Comparison of ENCODE assay signal across 28 cellular contexts in the genomic region with DNA sequence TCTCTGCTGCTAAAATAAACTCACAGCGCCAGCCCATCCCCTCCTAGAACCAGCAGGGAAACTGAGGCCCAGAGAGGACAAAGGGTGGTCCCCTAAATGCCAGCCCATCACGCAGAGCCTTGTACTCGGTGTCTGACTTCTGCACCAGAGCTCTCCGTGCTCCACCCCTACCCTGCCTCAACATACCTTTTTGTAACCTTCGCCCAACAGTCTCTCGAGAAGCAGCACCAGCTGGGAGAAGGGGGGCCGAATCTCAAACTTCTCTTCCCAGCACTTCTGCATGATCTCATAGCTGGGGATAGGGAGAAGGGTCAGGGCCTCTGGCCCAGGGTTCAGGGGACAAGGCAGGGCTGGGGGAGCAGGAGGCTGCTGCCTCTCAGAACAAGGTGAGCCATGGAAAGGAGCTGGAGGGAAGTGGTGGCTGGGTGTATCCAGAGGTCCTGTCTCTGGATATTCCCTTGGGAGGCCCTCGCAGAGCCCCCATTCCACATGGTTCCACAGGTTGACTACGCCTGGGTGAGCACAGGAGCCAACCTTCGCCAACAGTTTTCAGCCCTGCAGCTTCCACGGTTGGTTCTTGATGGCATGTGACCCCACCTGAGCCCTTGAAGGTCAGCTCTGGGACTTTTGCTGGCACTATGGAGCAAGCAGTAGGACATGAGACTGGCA. TPM values are rescaled to one million over a fixed set of nuclear protein-coding genes. Genes with fewer than 3 reads are reported as not detected.
A peak's percentile ranks its signal among the peaks of the same experiment; 100 is the strongest.
DNase-seq lines count a peak whose midpoint lies in the region; ATAC-seq and TF ChIP-seq lines count a peak whose summit lies in the region.
"Had no signal": no experiment of that assay in that cellular context is flagged by ENCODE, and none has a peak within 500 bp of the region (broad histone marks: within the 10 kb centered on the region; RNA-seq: fewer than 3 reads in every experiment).

No MANE protein-coding gene starts in this region.

- ATAC-seq in HG03460 (IDR thresholded peaks at IDR 0.05; ENCODE audit: unreplicated experiment) = no peak
- ATAC-seq: Panc1 had no signal

- no peak for TF ChIP-seq POLR2A in uterus (IDR thresholded peaks at IDR 0.05)

- TF ChIP-seq CTCF in choroid plexus epithelial cell (conservative IDR thresholded peaks at IDR 0.05; ENCODE audit: low read depth, low read length) = no peak
- no peak for TF ChIP-seq CTCF in uterus (IDR thresholded peaks at IDR 0.05)

- H2BK5ac ChIP-seq in neuronal stem cell (ENCODE audit: low read length) = no peak overlapping the region

- H3K27me3 Mint-ChIP-seq in activated naive CD4-positive, alpha-beta T cell treated with anti-CD3 and anti-CD28 coated beads, Interleukin-2, amount 10 ng/mL, durations not matched to agents 7 days and 5 days = peaks cover under 1% of the 10 kb centered on the region
- no peaks in the 10 kb centered on the region for H3K27me3 Mint-ChIP-seq in activated naive CD4-positive, alpha-beta T cell treated with anti-CD3 and anti-CD28 coated beads for 36 hours (ENCODE audit: low read depth)
- H3K27me3 Mint-ChIP-seq: CD4-positive, CD25-positive, alpha-beta regulatory T cell had no signal

- CTCF ChIA-PET in activated naive CD4-positive, alpha-beta T cell treated with anti-CD3 and anti-CD28 coated beads, Interleukin-2, amount 10 ng/mL, durations not matched to agents 7 days and 5 days (lab: Charles Lee) = interaction anchor here (0.7 to 1.4 kb wide), 5 partner anchors 10 to 74 kb away, joined by 3 to 4 read pairs (median 4); no protein-coding TSS in a partner anchor
- CTCF ChIA-PET in activated naive CD4-positive, alpha-beta T cell treated with anti-CD3 and anti-CD28 coated beads for 36 hours (lab: Charles Lee) = interaction anchor here (0.6 to 1.3 kb wide), 8 partner anchors 12 to 285 kb away, joined by 3 to 4 read pairs (median 3); no protein-coding TSS in a partner anchor

- H2BK15ac ChIP-seq in neuronal stem cell (ENCODE audit: low read length) = peak overlapping the region; percentile 34

- no peak overlapping the region for H2AFZ ChIP-seq in neuronal stem cell (ENCODE audit: low read length)

- H3K27me3 ChIP-seq in neuronal stem cell (ENCODE audit: control insufficient read depth in 3 of 3, insufficient read depth in 3 of 3, low read depth in 1 of 3, low read length in 3 of 3) (no peaks in the 10 kb centered on the region), uterus (no peaks in the 10 kb centered on the region)
- no peaks in the 10 kb centered on the region for H3K27me3 ChIP-seq in effector memory CD4-positive, alpha-beta T cell (replicated peaks; ENCODE audit: control insufficient read depth, insufficient read depth, low read length, poor library complexity, severe bottlenecking)
- H3K27me3 ChIP-seq: neutrophil, transverse colon had no signal

- no peak overlapping the region for H2BK120ac ChIP-seq in neuronal stem cell (ENCODE audit: low read depth, low read length)

- no CpG with 5 or more reads among the region's 11 CpGs for WGBS in neuronal stem cell (ENCODE audit: extremely low coverage in 2 of 2, insufficient read length in 2 of 2, insufficient replicate concordance in 1 of 2), 2 donors

- H3K4me1 Mint-ChIP-seq in activated naive CD4-positive, alpha-beta T cell treated with anti-CD3 and anti-CD28 coated beads, Interleukin-2, amount 10 ng/mL, durations not matched to agents 7 days and 5 days = peaks cover 5% of the 10 kb centered on the region
- H3K4me1 Mint-ChIP-seq in activated naive CD4-positive, alpha-beta T cell treated with anti-CD3 and anti-CD28 coated beads for 36 hours (ENCODE audit: low read depth) = no peaks in the 10 kb centered on the region

- H2BK12ac ChIP-seq in neuronal stem cell (ENCODE audit: low read length) = no peak overlapping the region

- H3K9me3 Mint-ChIP-seq in activated naive CD4-positive, alpha-beta T cell treated with anti-CD3 and anti-CD28 coated beads, Interleukin-2, amount 10 ng/mL, durations not matched to agents 7 days and 5 days = no peaks in the 10 kb centered on the region
- H3K9me3 Mint-ChIP-seq in activated naive CD4-positive, alpha-beta T cell treated with anti-CD3 and anti-CD28 coated beads for 36 hours = no peaks in the 10 kb centered on the region
- H3K9me3 Mint-ChIP-seq: T-helper 2 cell treated with Interferon-gamma antibody and Interleukin-4, amounts not matched to agents 5 μg/mL and 100 μg/mL, for 36 hours had no signal

- H3K14ac ChIP-seq in neuronal stem cell (ENCODE audit: low read length) = no peak overlapping the region

- peaks cover 0 to 8% of the 10 kb centered on the region in 2 donors for H3K4me1 ChIP-seq in neuronal stem cell (ENCODE audit: control insufficient read depth in 2 of 2, insufficient read depth in 1 of 2, low read depth in 1 of 2, low read length in 2 of 2)
- no peaks in the 10 kb centered on the region for H3K4me1 ChIP-seq in uterus
- no peaks in the 10 kb centered on the region for H3K4me1 ChIP-seq in effector memory CD4-positive, alpha-beta T cell (ENCODE audit: control insufficient read depth, insufficient read depth, low read length, poor library complexity, severe bottlenecking)
- H3K4me1 ChIP-seq: prostate gland had no signal

- H3K36me3 ChIP-seq in neuronal stem cell (replicated peaks in 1 of 2; ENCODE audit: control insufficient read depth in 2 of 2, insufficient read depth in 2 of 2, low read length in 2 of 2) (no peaks in the 10 kb centered on the region), uterus (no peaks in the 10 kb centered on the region)
- H3K36me3 ChIP-seq in effector memory CD4-positive, alpha-beta T cell (ENCODE audit: control insufficient read depth, insufficient read depth, low read length) = no peaks in the 10 kb centered on the region
- H3K36me3 ChIP-seq: neutrophil, prostate gland, transverse colon had no signal

- H3K36me3 Mint-ChIP-seq in activated naive CD4-positive, alpha-beta T cell treated with anti-CD3 and anti-CD28 coated beads, Interleukin-2, amount 10 ng/mL, durations not matched to agents 7 days and 5 days = no peaks in the 10 kb centered on the region
- H3K36me3 Mint-ChIP-seq in activated naive CD4-positive, alpha-beta T cell treated with anti-CD3 and anti-CD28 coated beads for 36 hours (ENCODE audit: low read depth) = no peaks in the 10 kb centered on the region
- H3K36me3 Mint-ChIP-seq: CD4-positive, CD25-positive, alpha-beta regulatory T cell had no signal

- H4K91ac ChIP-seq in neuronal stem cell (ENCODE audit: low read depth, low read length, poor library complexity) = no peak overlapping the region

- H4K8ac ChIP-seq in neuronal stem cell (ENCODE audit: low read depth, low read length) = no peak overlapping the region

- no peak overlapping the region for H3K4ac ChIP-seq in neuronal stem cell (ENCODE audit: low read length)

- H3K27ac ChIP-seq in neuronal stem cell (replicated peaks; ENCODE audit: low read length) = no peak overlapping the region
- H3K27ac ChIP-seq in uterus = no peak overlapping the region
- H3K27ac ChIP-seq in effector memory CD4-positive, alpha-beta T cell (ENCODE audit: insufficient read depth, low read length, poor library complexity, severe bottlenecking) = no peak overlapping the region
- H3K27ac ChIP-seq: A549, epithelial cell of prostate, neutrophil, prostate gland, transverse colon had no signal

- H3K23ac ChIP-seq in neuronal stem cell (ENCODE audit: low read depth, low read length, poor library complexity) = no peak overlapping the region

- H3K4me3 ChIP-seq in choroid plexus epithelial cell (ENCODE audit: low read depth, low read length) (no peak overlapping the region), neuronal stem cell (ENCODE audit: low read length in 2 of 2) (no peak overlapping the region), uterus (no peak overlapping the region)
- H3K4me3 ChIP-seq in effector memory CD4-positive, alpha-beta T cell (ENCODE audit: insufficient read depth, low read depth, low read length, poor library complexity, severe bottlenecking) = no peak overlapping the region
- H3K4me3 ChIP-seq: A549, prostate gland, transverse colon had no signal

- no peak overlapping the region for H3K27ac Mint-ChIP-seq in activated naive CD4-positive, alpha-beta T cell treated with anti-CD3 and anti-CD28 coated beads, Interleukin-2, amount 10 ng/mL, durations not matched to agents 7 days and 5 days
- H3K27ac Mint-ChIP-seq in activated naive CD4-positive, alpha-beta T cell treated with anti-CD3 and anti-CD28 coated beads for 36 hours = no peak overlapping the region
- H3K27ac Mint-ChIP-seq: CD4-positive, CD25-positive, alpha-beta regulatory T cell; T-helper 2 cell treated with Interferon-gamma antibody and Interleukin-4, amounts not matched to agents 5 μg/mL and 100 μg/mL, for 36 hours had no signal

- H3K4me2 ChIP-seq in neuronal stem cell (ENCODE audit: insufficient read depth, low read length, poor library complexity, severe bottlenecking) = no peak overlapping the region
- H3K4me2 ChIP-seq: A549 had no signal

- intact Hi-C loops in activated naive CD4-positive, alpha-beta T cell treated with anti-CD3 and anti-CD28 coated beads for 36 hours (cut with micrococcal nuclease) = loop anchor here (1.0 kb wide), 1 partner anchor 118 kb away; the partner anchor contains the start of genes HMGXB3 and TIGD6
- intact Hi-C loops in uterus (cut with DNase I; ENCODE audit: low total_unique reads) = no loop called here

- H2AK5ac ChIP-seq in neuronal stem cell (ENCODE audit: low read depth, low read length) = no peak overlapping the region

- H3K4me3 Mint-ChIP-seq in activated naive CD4-positive, alpha-beta T cell treated with anti-CD3 and anti-CD28 coated beads, Interleukin-2, amount 10 ng/mL, durations not matched to agents 7 days and 5 days = no peak overlapping the region
- no peak overlapping the region for H3K4me3 Mint-ChIP-seq in activated naive CD4-positive, alpha-beta T cell treated with anti-CD3 and anti-CD28 coated beads for 36 hours
- H3K4me3 Mint-ChIP-seq: CD4-positive, CD25-positive, alpha-beta regulatory T cell; T-helper 2 cell treated with Interferon-gamma antibody and Interleukin-4, amounts not matched to agents 5 μg/mL and 100 μg/mL, for 36 hours had no signal

- H3K18ac ChIP-seq in neuronal stem cell (ENCODE audit: low read length) = peak overlapping the region; percentile 9

- DNase-seq in activated naive CD4-positive, alpha-beta T cell treated with anti-CD3 and anti-CD28 coated beads, Interleukin-2, amount 10 ng/mL, durations not matched to agents 7 days and 5 days = peak; percentile 8
- no peak for DNase-seq in activated naive CD4-positive, alpha-beta T cell treated with anti-CD3 and anti-CD28 coated beads for 36 hours
- DNase-seq in choroid plexus epithelial cell (ENCODE audit: low read depth) (peak; percentile 0), neuronal stem cell (ENCODE audit: low spot score) (no peak), uterus (peak; percentile 14 to 19), NCI-H446 treated with DMSO at 0.1 percent for 48 hours (lab: John Stamatoyannopoulos, UW) (no peak)
- DNase-seq in effector memory CD4-positive, alpha-beta T cell = no peak
- DNase-seq: activated CD4-positive, alpha-beta T cell treated with anti-CD3 and anti-CD28 coated beads for 48 hours; activated effector memory CD4-positive, alpha-beta T cell treated with anti-CD3 and anti-CD28 coated beads, Interleukin-2, amount 50 U/mL, for 16 hours; CD4-positive, CD25-positive, alpha-beta regulatory T cell; DMS79 treated with DMSO at 0.1 percent for 48 hours; effector CD4-positive, alpha-beta T cell; mesendoderm; NCI-H2107; NCI-H748 treated with DMSO at 0.1 percent for 48 hours; SHP77 treated with DMSO at 0.1 percent for 48 hours; stimulated activated CD4-positive, alpha-beta T cell treated with anti-CD3 and anti-CD28 coated beads, Interleukin-4, amount 100 ng/mL, for 4 hours had no signal

- no peaks in the 10 kb centered on the region for H3K79me1 ChIP-seq in neuronal stem cell (ENCODE audit: low read depth, low read length)

- H3K9ac ChIP-seq in neuronal stem cell (ENCODE audit: low read depth, low read length, poor library complexity) = no peak overlapping the region

- H3K9me3 ChIP-seq in neuronal stem cell (replicated peaks in 1 of 2; ENCODE audit: control insufficient read depth in 2 of 2, insufficient read depth in 1 of 2, low read depth in 1 of 2, low read length in 2 of 2) (no peaks in the 10 kb centered on the region), uterus (no peaks in the 10 kb centered on the region)
- no peaks in the 10 kb centered on the region for H3K9me3 ChIP-seq in effector memory CD4-positive, alpha-beta T cell (ENCODE audit: control insufficient read depth, low read length)
- H3K9me3 ChIP-seq: A549, neutrophil, prostate gland, transverse colon had no signal

RNA-seq across cellular contexts. Expression of gene CSF1R, which starts 32.3 kb away (rescaled TPM):
- total RNA-seq in activated naive CD4-positive, alpha-beta T cell treated with anti-CD3 and anti-CD28 coated beads for 36 hours = 1 to 10 TPM in 1 of 2 experiments, under 1 TPM in 1; 0.94 to 1.8 TPM
- polyA plus RNA-seq in neuronal stem cell (2013, experiment 1 of 2) = not detected
- polyA plus RNA-seq in neuronal stem cell (2013, experiment 2 of 2) = not detected
- 10 to 100 TPM in 3 of 4 donors, 1 to 10 TPM in 1; 1.0 to 42.9 (median 22.8) TPM for total RNA-seq in uterus
- total RNA-seq: activated CD8-positive, alpha-beta memory T cell treated with anti-CD3 and anti-CD28 coated beads for 36 hours; CD4-positive, CD25-positive, alpha-beta regulatory T cell had no signal

RNA-seq across cellular contexts. Expression of gene PDGFRB, which starts 37.0 kb away (rescaled TPM):
- 1 to 10 TPM in 1 of 2 experiments, under 1 TPM in 1; 0.14 to 1.0 TPM for total RNA-seq in activated naive CD4-positive, alpha-beta T cell treated with anti-CD3 and anti-CD28 coated beads for 36 hours
- 11.0 TPM for polyA plus RNA-seq in neuronal stem cell (2013, experiment 1 of 2)
- polyA plus RNA-seq in neuronal stem cell (2013, experiment 2 of 2) = 11.2 TPM
- total RNA-seq in uterus = 100 to 1,000 TPM in 3 of 4 donors, 10 to 100 TPM in 1; 60.2 to 378 (median 235) TPM
- total RNA-seq: CD4-positive, CD25-positive, alpha-beta regulatory T cell had no signal

RNA-seq across cellular contexts. Expression of gene CDX1, which starts 47.9 kb away (rescaled TPM):
- total RNA-seq in activated naive CD4-positive, alpha-beta T cell treated with anti-CD3 and anti-CD28 coated beads for 36 hours = not detected
- 0.10 TPM for polyA plus RNA-seq in neuronal stem cell (2013, experiment 1 of 2)
- polyA plus RNA-seq in neuronal stem cell (2013, experiment 2 of 2) = 0.10 TPM
- total RNA-seq in uterus = under 1 TPM; 0.29 to 0.77 (median 0.38) TPM
- total RNA-seq: activated CD8-positive, alpha-beta memory T cell treated with anti-CD3 and anti-CD28 coated beads for 36 hours; CD4-positive, CD25-positive, alpha-beta regulatory T cell; HT1080; subcutaneous adipose tissue had no signal
- polyA plus RNA-seq: A549; CD4-positive, CD25-positive, alpha-beta regulatory T cell had no signal

Comparison
In these comparisons a context has a peak if more than half of its experiments do, and no peak if none do; other contexts are left out.
1. DNase-seq: peak in activated naive CD4-positive, alpha-beta T cell treated with anti-CD3 and anti-CD28 coated beads, Interleukin-2, amount 10 ng/mL, durations not matched to agents 7 days and 5 days (single experiment), choroid plexus epithelial cell (single experiment) and uterus (2 of 2); none in activated naive CD4-positive, alpha-beta T cell treated with anti-CD3 and anti-CD28 coated beads for 36 hours (single experiment), neuronal stem cell (single experiment), effector memory CD4-positive, alpha-beta T cell (0 of 3) and NCI-H446 treated with DMSO at 0.1 percent for 48 hours (single experiment).
2. RNA of gene PDGFRB, which starts 37.0 kb away (total RNA-seq): 60.2 to 378 TPM in uterus; 0.14 to 1.0 TPM in activated naive CD4-positive, alpha-beta T cell treated with anti-CD3 and anti-CD28 coated beads for 36 hours; every median in the first group is over 10 times any median in the second.